Comparison of ENCODE assay signal across 1 cellular context in the genomic region with DNA sequence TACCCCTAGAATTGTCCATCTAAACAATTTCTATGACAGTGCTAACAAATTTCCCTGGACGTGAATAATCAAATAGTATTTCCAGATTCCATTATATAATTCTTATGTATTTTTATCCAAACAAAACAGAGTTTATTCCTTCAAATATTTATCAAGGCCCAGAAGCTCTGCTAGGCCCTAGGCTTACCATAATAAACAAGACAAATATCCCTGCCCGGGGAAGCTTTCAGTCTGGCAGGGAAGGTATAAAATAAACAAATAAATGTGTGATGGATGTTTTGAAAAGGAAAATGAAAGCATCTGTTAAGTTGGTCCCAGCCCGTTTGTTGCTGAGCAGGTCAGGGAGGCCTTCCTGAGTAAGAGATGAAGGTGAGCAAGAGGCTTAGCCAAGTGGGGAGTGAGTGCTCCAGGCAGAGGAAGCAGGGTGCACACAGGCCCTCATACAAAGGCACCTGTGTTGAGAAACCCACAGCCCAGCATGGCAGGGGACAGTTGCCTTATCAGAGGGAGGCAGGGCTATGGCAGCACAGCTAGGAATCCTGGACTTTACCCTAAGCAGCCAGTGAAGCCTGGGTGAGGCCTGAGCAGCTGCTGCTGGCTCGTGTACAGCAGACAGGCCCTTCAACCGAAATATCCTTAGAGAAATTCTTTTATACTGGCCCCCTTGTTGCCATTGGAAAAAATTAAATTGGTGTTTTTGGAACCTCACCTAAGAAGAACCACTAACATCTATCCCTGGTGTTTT.
TF ChIP-seq lines count a peak whose summit lies in the region.

No MANE protein-coding gene starts in this region.

TF ChIP-seq in HepG2, 621 proteins besides CTCF, POLR2A, EP300 and RAD21 (continued from another document and continues in another):
- TF ChIP-seq, protein P1, sequence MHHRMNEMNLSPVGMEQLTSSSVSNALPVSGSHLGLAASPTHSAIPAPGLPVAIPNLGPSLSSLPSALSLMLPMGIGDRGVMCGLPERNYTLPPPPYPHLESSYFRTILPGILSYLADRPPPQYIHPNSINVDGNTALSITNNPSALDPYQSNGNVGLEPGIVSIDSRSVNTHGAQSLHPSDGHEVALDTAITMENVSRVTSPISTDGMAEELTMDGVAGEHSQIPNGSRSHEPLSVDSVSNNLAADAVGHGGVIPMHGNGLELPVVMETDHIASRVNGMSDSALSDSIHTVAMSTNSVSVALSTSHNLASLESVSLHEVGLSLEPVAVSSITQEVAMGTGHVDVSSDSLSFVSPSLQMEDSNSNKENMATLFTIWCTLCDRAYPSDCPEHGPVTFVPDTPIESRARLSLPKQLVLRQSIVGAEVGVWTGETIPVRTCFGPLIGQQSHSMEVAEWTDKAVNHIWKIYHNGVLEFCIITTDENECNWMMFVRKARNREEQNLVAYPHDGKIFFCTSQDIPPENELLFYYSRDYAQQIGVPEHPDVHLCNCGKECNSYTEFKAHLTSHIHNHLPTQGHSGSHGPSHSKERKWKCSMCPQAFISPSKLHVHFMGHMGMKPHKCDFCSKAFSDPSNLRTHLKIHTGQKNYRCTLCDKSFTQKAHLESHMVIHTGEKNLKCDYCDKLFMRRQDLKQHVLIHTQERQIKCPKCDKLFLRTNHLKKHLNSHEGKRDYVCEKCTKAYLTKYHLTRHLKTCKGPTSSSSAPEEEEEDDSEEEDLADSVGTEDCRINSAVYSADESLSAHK (CRISPR knock-in tag; IDR thresholded peaks at IDR 0.05; ENCODE audit: borderline replicate concordance): no peak
- TF ChIP-seq CBX1 (IDR thresholded peaks at IDR 0.05; ENCODE audit: low read depth) (no peak), NFYB (CRISPR knock-in tag; IDR thresholded peaks at IDR 0.05) (peak; percentile 17; the same call in 1 of the 2 replicates), HHEX (CRISPR knock-in tag; IDR thresholded peaks at IDR 0.05) (no peak), YY1 (IDR thresholded peaks at IDR 0.05; ENCODE audit: insufficient read depth, insufficient replicate concordance, low read depth, low read length) (peak; percentile 78), ZNF768 (CRISPR knock-in tag; IDR thresholded peaks at IDR 0.05) (peak; percentile 38; the same call in 1 of the 2 replicates), KDM6A (CRISPR knock-in tag; IDR thresholded peaks at IDR 0.05; ENCODE audit: low read depth) (peak; percentile 84), PPARG (CRISPR knock-in tag; conservative IDR thresholded peaks at IDR 0.05) (no peak; the same call in 1 of the 2 replicates), ZNF543 (CRISPR knock-in tag; IDR thresholded peaks at IDR 0.05) (peak; percentile 42), ZNF607 (CRISPR knock-in tag; IDR thresholded peaks at IDR 0.05; ENCODE audit: borderline replicate concordance) (peak; percentile 58; the same call in 1 of the 2 replicates), RFX3 (CRISPR knock-in tag; IDR thresholded peaks at IDR 0.05) (no peak), ZNF781 (CRISPR knock-in tag; IDR thresholded peaks at IDR 0.05; ENCODE audit: borderline replicate concordance, not compliant biosample characterization) (peak; percentile 52), ZBTB20 (CRISPR knock-in tag; IDR thresholded peaks at IDR 0.05; ENCODE audit: borderline replicate concordance, low read depth) (peak; percentile 71), ZNF3 (CRISPR knock-in tag; IDR thresholded peaks at IDR 0.05) (no peak), ASH2L (IDR thresholded peaks at IDR 0.05; ENCODE audit: insufficient read length, low read depth, low read length) (peak; percentile 77), ZBTB3 (CRISPR knock-in tag; IDR thresholded peaks at IDR 0.05; ENCODE audit: borderline replicate concordance, low read depth) (no peak), ZNF619 (CRISPR knock-in tag; IDR thresholded peaks at IDR 0.05) (no peak)
- TF ChIP-seq, protein P2, sequence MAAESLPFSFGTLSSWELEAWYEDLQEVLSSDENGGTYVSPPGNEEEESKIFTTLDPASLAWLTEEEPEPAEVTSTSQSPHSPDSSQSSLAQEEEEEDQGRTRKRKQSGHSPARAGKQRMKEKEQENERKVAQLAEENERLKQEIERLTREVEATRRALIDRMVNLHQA (CRISPR knock-in tag; IDR thresholded peaks at IDR 0.05): no peak
- TF ChIP-seq, protein P3, sequence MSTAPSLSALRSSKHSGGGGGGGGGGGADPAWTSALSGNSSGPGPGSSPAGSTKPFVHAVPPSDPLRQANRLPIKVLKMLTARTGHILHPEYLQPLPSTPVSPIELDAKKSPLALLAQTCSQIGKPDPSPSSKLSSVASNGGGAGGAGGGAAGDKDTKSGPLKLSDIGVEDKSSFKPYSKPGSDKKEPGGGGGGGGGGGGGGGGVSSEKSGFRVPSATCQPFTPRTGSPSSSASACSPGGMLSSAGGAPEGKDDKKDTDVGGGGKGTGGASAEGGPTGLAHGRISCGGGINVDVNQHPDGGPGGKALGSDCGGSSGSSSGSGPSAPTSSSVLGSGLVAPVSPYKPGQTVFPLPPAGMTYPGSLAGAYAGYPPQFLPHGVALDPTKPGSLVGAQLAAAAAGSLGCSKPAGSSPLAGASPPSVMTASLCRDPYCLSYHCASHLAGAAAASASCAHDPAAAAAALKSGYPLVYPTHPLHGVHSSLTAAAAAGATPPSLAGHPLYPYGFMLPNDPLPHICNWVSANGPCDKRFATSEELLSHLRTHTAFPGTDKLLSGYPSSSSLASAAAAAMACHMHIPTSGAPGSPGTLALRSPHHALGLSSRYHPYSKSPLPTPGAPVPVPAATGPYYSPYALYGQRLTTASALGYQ (CRISPR knock-in tag; IDR thresholded peaks at IDR 0.05): no peak; the same call in 1 of the 2 replicates
- TF ChIP-seq, protein P4, sequence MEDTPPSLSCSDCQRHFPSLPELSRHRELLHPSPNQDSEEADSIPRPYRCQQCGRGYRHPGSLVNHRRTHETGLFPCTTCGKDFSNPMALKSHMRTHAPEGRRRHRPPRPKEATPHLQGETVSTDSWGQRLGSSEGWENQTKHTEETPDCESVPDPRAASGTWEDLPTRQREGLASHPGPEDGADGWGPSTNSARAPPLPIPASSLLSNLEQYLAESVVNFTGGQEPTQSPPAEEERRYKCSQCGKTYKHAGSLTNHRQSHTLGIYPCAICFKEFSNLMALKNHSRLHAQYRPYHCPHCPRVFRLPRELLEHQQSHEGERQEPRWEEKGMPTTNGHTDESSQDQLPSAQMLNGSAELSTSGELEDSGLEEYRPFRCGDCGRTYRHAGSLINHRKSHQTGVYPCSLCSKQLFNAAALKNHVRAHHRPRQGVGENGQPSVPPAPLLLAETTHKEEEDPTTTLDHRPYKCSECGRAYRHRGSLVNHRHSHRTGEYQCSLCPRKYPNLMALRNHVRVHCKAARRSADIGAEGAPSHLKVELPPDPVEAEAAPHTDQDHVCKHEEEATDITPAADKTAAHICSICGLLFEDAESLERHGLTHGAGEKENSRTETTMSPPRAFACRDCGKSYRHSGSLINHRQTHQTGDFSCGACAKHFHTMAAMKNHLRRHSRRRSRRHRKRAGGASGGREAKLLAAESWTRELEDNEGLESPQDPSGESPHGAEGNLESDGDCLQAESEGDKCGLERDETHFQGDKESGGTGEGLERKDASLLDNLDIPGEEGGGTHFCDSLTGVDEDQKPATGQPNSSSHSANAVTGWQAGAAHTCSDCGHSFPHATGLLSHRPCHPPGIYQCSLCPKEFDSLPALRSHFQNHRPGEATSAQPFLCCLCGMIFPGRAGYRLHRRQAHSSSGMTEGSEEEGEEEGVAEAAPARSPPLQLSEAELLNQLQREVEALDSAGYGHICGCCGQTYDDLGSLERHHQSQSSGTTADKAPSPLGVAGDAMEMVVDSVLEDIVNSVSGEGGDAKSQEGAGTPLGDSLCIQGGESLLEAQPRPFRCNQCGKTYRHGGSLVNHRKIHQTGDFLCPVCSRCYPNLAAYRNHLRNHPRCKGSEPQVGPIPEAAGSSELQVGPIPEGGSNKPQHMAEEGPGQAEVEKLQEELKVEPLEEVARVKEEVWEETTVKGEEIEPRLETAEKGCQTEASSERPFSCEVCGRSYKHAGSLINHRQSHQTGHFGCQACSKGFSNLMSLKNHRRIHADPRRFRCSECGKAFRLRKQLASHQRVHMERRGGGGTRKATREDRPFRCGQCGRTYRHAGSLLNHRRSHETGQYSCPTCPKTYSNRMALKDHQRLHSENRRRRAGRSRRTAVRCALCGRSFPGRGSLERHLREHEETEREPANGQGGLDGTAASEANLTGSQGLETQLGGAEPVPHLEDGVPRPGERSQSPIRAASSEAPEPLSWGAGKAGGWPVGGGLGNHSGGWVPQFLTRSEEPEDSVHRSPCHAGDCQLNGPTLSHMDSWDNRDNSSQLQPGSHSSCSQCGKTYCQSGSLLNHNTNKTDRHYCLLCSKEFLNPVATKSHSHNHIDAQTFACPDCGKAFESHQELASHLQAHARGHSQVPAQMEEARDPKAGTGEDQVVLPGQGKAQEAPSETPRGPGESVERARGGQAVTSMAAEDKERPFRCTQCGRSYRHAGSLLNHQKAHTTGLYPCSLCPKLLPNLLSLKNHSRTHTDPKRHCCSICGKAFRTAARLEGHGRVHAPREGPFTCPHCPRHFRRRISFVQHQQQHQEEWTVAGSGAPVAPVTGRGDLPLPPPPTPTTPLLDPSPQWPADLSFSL (CRISPR knock-in tag; IDR thresholded peaks at IDR 0.05): peak; percentile 20; the same call in 1 of the 2 replicates
- TF ChIP-seq, protein P5, sequence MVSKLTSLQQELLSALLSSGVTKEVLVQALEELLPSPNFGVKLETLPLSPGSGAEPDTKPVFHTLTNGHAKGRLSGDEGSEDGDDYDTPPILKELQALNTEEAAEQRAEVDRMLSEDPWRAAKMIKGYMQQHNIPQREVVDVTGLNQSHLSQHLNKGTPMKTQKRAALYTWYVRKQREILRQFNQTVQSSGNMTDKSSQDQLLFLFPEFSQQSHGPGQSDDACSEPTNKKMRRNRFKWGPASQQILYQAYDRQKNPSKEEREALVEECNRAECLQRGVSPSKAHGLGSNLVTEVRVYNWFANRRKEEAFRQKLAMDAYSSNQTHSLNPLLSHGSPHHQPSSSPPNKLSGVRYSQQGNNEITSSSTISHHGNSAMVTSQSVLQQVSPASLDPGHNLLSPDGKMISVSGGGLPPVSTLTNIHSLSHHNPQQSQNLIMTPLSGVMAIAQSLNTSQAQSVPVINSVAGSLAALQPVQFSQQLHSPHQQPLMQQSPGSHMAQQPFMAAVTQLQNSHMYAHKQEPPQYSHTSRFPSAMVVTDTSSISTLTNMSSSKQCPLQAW (CRISPR knock-in tag; IDR thresholded peaks at IDR 0.05): peak; percentile 51; the same call in 1 of the 2 replicates
- TF ChIP-seq, protein P6, sequence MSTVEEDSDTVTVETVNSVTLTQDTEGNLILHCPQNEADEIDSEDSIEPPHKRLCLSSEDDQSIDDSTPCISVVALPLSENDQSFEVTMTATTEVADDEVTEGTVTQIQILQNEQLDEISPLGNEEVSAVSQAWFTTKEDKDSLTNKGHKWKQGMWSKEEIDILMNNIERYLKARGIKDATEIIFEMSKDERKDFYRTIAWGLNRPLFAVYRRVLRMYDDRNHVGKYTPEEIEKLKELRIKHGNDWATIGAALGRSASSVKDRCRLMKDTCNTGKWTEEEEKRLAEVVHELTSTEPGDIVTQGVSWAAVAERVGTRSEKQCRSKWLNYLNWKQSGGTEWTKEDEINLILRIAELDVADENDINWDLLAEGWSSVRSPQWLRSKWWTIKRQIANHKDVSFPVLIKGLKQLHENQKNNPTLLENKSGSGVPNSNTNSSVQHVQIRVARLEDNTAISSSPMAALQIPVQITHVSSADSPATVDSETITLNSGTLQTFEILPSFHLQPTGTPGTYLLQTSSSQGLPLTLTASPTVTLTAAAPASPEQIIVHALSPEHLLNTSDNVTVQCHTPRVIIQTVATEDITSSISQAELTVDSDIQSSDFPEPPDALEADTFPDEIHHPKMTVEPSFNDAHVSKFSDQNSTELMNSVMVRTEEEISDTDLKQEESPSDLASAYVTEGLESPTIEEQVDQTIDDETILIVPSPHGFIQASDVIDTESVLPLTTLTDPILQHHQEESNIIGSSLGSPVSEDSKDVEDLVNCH (CRISPR knock-in tag; IDR thresholded peaks at IDR 0.05): no peak
- TF ChIP-seq, protein P7, sequence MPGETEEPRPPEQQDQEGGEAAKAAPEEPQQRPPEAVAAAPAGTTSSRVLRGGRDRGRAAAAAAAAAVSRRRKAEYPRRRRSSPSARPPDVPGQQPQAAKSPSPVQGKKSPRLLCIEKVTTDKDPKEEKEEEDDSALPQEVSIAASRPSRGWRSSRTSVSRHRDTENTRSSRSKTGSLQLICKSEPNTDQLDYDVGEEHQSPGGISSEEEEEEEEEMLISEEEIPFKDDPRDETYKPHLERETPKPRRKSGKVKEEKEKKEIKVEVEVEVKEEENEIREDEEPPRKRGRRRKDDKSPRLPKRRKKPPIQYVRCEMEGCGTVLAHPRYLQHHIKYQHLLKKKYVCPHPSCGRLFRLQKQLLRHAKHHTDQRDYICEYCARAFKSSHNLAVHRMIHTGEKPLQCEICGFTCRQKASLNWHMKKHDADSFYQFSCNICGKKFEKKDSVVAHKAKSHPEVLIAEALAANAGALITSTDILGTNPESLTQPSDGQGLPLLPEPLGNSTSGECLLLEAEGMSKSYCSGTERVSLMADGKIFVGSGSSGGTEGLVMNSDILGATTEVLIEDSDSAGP (CRISPR knock-in tag; IDR thresholded peaks at IDR 0.05; ENCODE audit: borderline replicate concordance): peak; percentile 68; the same call in 1 of the 2 replicates
- TF ChIP-seq, protein P8, sequence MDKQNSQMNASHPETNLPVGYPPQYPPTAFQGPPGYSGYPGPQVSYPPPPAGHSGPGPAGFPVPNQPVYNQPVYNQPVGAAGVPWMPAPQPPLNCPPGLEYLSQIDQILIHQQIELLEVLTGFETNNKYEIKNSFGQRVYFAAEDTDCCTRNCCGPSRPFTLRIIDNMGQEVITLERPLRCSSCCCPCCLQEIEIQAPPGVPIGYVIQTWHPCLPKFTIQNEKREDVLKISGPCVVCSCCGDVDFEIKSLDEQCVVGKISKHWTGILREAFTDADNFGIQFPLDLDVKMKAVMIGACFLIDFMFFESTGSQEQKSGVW (CRISPR knock-in tag; IDR thresholded peaks at IDR 0.05; ENCODE audit: borderline replicate concordance): no peak
- TF ChIP-seq, protein P9, sequence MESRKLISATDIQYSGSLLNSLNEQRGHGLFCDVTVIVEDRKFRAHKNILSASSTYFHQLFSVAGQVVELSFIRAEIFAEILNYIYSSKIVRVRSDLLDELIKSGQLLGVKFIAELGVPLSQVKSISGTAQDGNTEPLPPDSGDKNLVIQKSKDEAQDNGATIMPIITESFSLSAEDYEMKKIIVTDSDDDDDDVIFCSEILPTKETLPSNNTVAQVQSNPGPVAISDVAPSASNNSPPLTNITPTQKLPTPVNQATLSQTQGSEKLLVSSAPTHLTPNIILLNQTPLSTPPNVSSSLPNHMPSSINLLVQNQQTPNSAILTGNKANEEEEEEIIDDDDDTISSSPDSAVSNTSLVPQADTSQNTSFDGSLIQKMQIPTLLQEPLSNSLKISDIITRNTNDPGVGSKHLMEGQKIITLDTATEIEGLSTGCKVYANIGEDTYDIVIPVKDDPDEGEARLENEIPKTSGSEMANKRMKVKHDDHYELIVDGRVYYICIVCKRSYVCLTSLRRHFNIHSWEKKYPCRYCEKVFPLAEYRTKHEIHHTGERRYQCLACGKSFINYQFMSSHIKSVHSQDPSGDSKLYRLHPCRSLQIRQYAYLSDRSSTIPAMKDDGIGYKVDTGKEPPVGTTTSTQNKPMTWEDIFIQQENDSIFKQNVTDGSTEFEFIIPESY (CRISPR knock-in tag; IDR thresholded peaks at IDR 0.05): peak; percentile 86
